ENCODE assay signal across 8 cellular contexts in genomic region chr1:153977250-153978240, GRCh38. TPM values are rescaled to one million over a fixed set of nuclear protein-coding genes. Genes with fewer than 3 reads are reported as not detected.
DNase-seq lines count a peak whose midpoint lies in the region; ATAC-seq and TF ChIP-seq lines count a peak whose summit lies in the region.

Gene JTB, minus strand, starts transcription at chr1:153977674. Its CDS starts 422 bp downstream, at chr1:153977252.

- POLR2A ChIA-PET in MCF 10A (lab: Yijun Ruan, JAX): interaction anchor here (0.6 to 9.6 kb wide), 51 partner anchors 13 to 1152 kb away, joined by 3 to 647 read pairs (median 4); partner anchors contain the start of genes CHTOP, CREB3L4, CRTC2 and DENND4B

- H3K27me3 Mint-ChIP-seq in MCF 10A (ENCODE audit: insufficient read depth, unreplicated experiment): no peaks in the 10 kb centered on the region

- intact Hi-C loops in MCF 10A (cut with micrococcal nuclease): no loop called here

- H3K9me3 Mint-ChIP-seq in MCF 10A (ENCODE audit: unreplicated experiment): no peaks in the 10 kb centered on the region

- H3K36me3 ChIP-seq in skeletal muscle satellite cell (ENCODE audit: insufficient read depth, low read length): peaks cover 43% of the 10 kb centered on the region

- H3K4me2 ChIP-seq in skeletal muscle satellite cell (ENCODE audit: low read length): peak within 1 kb of the TSS; percentile 91

- TF ChIP-seq CTCF in VCaP (conservative IDR thresholded peaks at IDR 0.05) (no peak), MCF 10A (IDR thresholded peaks at IDR 0.05; ENCODE audit: unreplicated experiment) (no peak)

- peak within 1 kb of the TSS; percentile 96 for H3K27ac ChIP-seq in VCaP

- no peaks in the 10 kb centered on the region for H3K27me3 ChIP-seq in skeletal muscle satellite cell (ENCODE audit: control insufficient read depth, insufficient read depth, low read length)

- H3K9me3 ChIP-seq in iPS-18c (ENCODE audit: control insufficient read depth, insufficient read depth, low read length): no peaks in the 10 kb centered on the region
- H3K9me3 ChIP-seq in skeletal muscle satellite cell (replicated peaks; ENCODE audit: low read length): no peaks in the 10 kb centered on the region

- peaks cover 63% of the 10 kb centered on the region for H3K36me3 Mint-ChIP-seq in MCF 10A (ENCODE audit: insufficient read depth, unreplicated experiment)

- CTCF ChIA-PET in MCF 10A (lab: Yijun Ruan, JAX): interaction anchor here (0.6 to 5.2 kb wide), 16 partner anchors 11 to 1498 kb away, joined by 3 to 64 read pairs (median 5); partner anchors contain the start of genes CREB3L4, DENND4B, GATAD2B and RAB13

- peak within 1 kb of the TSS; percentile 98 for H3K4me3 Mint-ChIP-seq in MCF 10A (ENCODE audit: unreplicated experiment)

- DNase-seq in NCI-H2171 treated with DMSO at 0.1 percent for 48 hours (lab: John Stamatoyannopoulos, UW): peak; percentile 87
- peak; percentile 93 for DNase-seq in MCF 10A (ENCODE audit: unreplicated experiment)

- H3K4me3 ChIP-seq in iPS-18c (ENCODE audit: insufficient read depth, low read depth, low read length): peak within 1 kb of the TSS; percentile 98
- H3K4me3 ChIP-seq in skeletal muscle satellite cell (ENCODE audit: low read length): peak within 1 kb of the TSS; percentile 87

- TSS peak; percentile 62 for BruUV-seq in MCF 10A (replicated peaks; lab: Mats Ljungman, UMichigan)

- H3K4me1 Mint-ChIP-seq in MCF 10A (ENCODE audit: insufficient read depth, unreplicated experiment): peaks cover 23% of the 10 kb centered on the region

- H3K27ac Mint-ChIP-seq in MCF 10A (ENCODE audit: low read depth, unreplicated experiment): peak within 1 kb of the TSS; percentile 96

- peak; percentile 78 for ATAC-seq in GM18502 (IDR thresholded peaks at IDR 0.05; ENCODE audit: poor library complexity, unreplicated experiment)
- ATAC-seq in HG03064 (IDR thresholded peaks at IDR 0.05; ENCODE audit: low read depth, unreplicated experiment): peak; percentile 73
- no peak for ATAC-seq in GM18870 (IDR thresholded peaks at IDR 0.05; ENCODE audit: unreplicated experiment)

- peaks cover 15% of the 10 kb centered on the region for H3K4me1 ChIP-seq in skeletal muscle satellite cell (ENCODE audit: control insufficient read depth, insufficient read depth, low read length)

- peak within 1 kb of the TSS; percentile 92 for H3K9ac ChIP-seq in skeletal muscle satellite cell (ENCODE audit: low read depth, low read length)

RNA-seq across cellular contexts. Expression of gene JTB, which starts in this region (rescaled TPM):
- 194 and 224 TPM in 2 replicates for total RNA-seq in MCF 10A (2022)
- 79.9 and 123 TPM in 2 replicates for total RNA-seq in skeletal muscle satellite cell (2012; rRNA removed)
